Comparison of ENCODE assay signal across 1 cellular context in genomic region chr2:240586919-240587800, GRCh38.
TF ChIP-seq lines count a peak whose summit lies in the region.

No MANE protein-coding gene starts in this region.

TF ChIP-seq in HEK293, 187 proteins besides CTCF, POLR2A, EP300 and RAD21 (continued from another document and continues in another):
- TF ChIP-seq PRDM6 (tag by site-specific recombination; IDR thresholded peaks at IDR 0.05) (no peak), ZNF10 (tag by site-specific recombination; IDR thresholded peaks at IDR 0.05) (no peak), MEIS1 (CRISPR knock-in tag; IDR thresholded peaks at IDR 0.05; ENCODE audit: borderline replicate concordance) (no peak), PBX3 (CRISPR knock-in tag; IDR thresholded peaks at IDR 0.05) (peak; percentile 53; the same call in 1 of the 2 replicates), ZNF138 (tag by site-specific recombination; IDR thresholded peaks at IDR 0.05; ENCODE audit: borderline replicate concordance) (no peak), MYNN (tag by site-specific recombination; IDR thresholded peaks at IDR 0.05; ENCODE audit: borderline replicate concordance) (no peak), ZBTB6 (tag by site-specific recombination; IDR thresholded peaks at IDR 0.05) (no peak), ZNF426 (tag by site-specific recombination; IDR thresholded peaks at IDR 0.05) (no peak), ZNF610 (tag by site-specific recombination; IDR thresholded peaks at IDR 0.05; ENCODE audit: borderline replicate concordance) (no peak), ZBTB26 (tag by site-specific recombination; optimal IDR thresholded peaks at IDR 0.05) (peak; percentile 38), HOXD13 (CRISPR knock-in tag; IDR thresholded peaks at IDR 0.05; ENCODE audit: borderline replicate concordance) (no peak), PRDM10 (tag by site-specific recombination; IDR thresholded peaks at IDR 0.05) (0 out of 2 replicates have a peak, but pooled peaks have one; percentile 11), ZNF792 (tag by site-specific recombination; IDR thresholded peaks at IDR 0.05) (no peak), EGR2 (tag by site-specific recombination; IDR thresholded peaks at IDR 0.05; ENCODE audit: low read depth) (peak; percentile 48; the same call in 1 of the 2 replicates), ZNF423 (tag by site-specific recombination; IDR thresholded peaks at IDR 0.05) (no peak), ZBTB21 (tag by site-specific recombination; IDR thresholded peaks at IDR 0.05) (no peak), ZNF777 (tag by site-specific recombination; IDR thresholded peaks at IDR 0.05; ENCODE audit: borderline replicate concordance) (no peak), ZNF155 (tag by site-specific recombination; IDR thresholded peaks at IDR 0.05) (no peak), ZBTB20 (tag by site-specific recombination; IDR thresholded peaks at IDR 0.05) (peak; percentile 44; the same call in 1 of the 2 replicates), ZNF549 (tag by site-specific recombination; IDR thresholded peaks at IDR 0.05) (no peak), ZNF416 (tag by site-specific recombination; IDR thresholded peaks at IDR 0.05) (no peak), ZNF514 (tag by site-specific recombination; IDR thresholded peaks at IDR 0.05) (no peak), ZNF571 (tag by site-specific recombination; IDR thresholded peaks at IDR 0.05) (no peak), ZNF530 (tag by site-specific recombination; IDR thresholded peaks at IDR 0.05; ENCODE audit: low read depth) (no peak), ZNF292 (tag by site-specific recombination; IDR thresholded peaks at IDR 0.05; ENCODE audit: borderline replicate concordance, low read depth) (no peak), ZBTB10 (tag by site-specific recombination; IDR thresholded peaks at IDR 0.05) (peak; percentile 52; the same call in 1 of the 2 replicates), ZNF621 (tag by site-specific recombination; IDR thresholded peaks at IDR 0.05) (no peak), ZNF211 (tag by site-specific recombination; IDR thresholded peaks at IDR 0.05; ENCODE audit: low read depth) (no peak), ZNF558 (tag by site-specific recombination; IDR thresholded peaks at IDR 0.05) (no peak), ZNF76 (tag by site-specific recombination; IDR thresholded peaks at IDR 0.05; ENCODE audit: borderline replicate concordance, low read depth) (no peak), ATF2 (tag by site-specific recombination; IDR thresholded peaks at IDR 0.05; ENCODE audit: low read depth) (no peak), ZNF146 (tag by site-specific recombination; IDR thresholded peaks at IDR 0.05) (no peak), ZEB2 (tag by site-specific recombination; IDR thresholded peaks at IDR 0.05) (no peak), BCL11B (tag by site-specific recombination; IDR thresholded peaks at IDR 0.05; ENCODE audit: low read depth) (no peak), ZNF473 (tag by site-specific recombination; IDR thresholded peaks at IDR 0.05) (no peak), GLIS2 (tag by site-specific recombination; IDR thresholded peaks at IDR 0.05) (peak; percentile 64), ZNF692 (tag by site-specific recombination; IDR thresholded peaks at IDR 0.05) (peak; percentile 93), SP3 (tag by site-specific recombination; IDR thresholded peaks at IDR 0.05) (peak; percentile 20; the same call in 1 of the 2 replicates), GLIS1 (tag by site-specific recombination; IDR thresholded peaks at IDR 0.05) (peak; percentile 36), ZNF121 (tag by site-specific recombination; IDR thresholded peaks at IDR 0.05) (no peak), ZNF639 (tag by site-specific recombination; IDR thresholded peaks at IDR 0.05) (0 out of 2 replicates have a peak, but pooled peaks have one; percentile 29), ZNF645 (tag by site-specific recombination; IDR thresholded peaks at IDR 0.05) (no peak), PATZ1 (tag by site-specific recombination; IDR thresholded peaks at IDR 0.05) (0 out of 2 replicates have a peak, but pooled peaks have one; percentile 22)
